ENCODE assay signal across 8 cellular contexts in genomic region chr19:3397266-3398022, GRCh38. TPM values are rescaled to one million over a fixed set of nuclear protein-coding genes. Genes with fewer than 3 reads are reported as not detected.
DNase-seq lines count a peak whose midpoint lies in the region; ATAC-seq and TF ChIP-seq lines count a peak whose summit lies in the region.

No MANE protein-coding gene starts in this region.

- peaks cover 0 to 27% (median 0%) of the 10 kb centered on the region in 4 donors for H3K4me1 ChIP-seq in Peyer's patch
- peaks cover 33% of the 10 kb centered on the region for H3K4me1 ChIP-seq in muscle layer of colon (ENCODE audit: insufficient read depth, low read length)
- H3K4me1 ChIP-seq in upper lobe of left lung: peaks cover 36 to 48% (median 44%) of the 10 kb centered on the region in 4 donors

- no peak for TF ChIP-seq CTCF in Peyer's patch (IDR thresholded peaks at IDR 0.05)
- TF ChIP-seq CTCF in upper lobe of left lung (IDR thresholded peaks at IDR 0.05): peak in 1 of 6 experiments; percentile 9

- H3K27ac ChIP-seq in Peyer's patch (peak overlapping the region; percentile 29 to 78 (median 61)), muscle layer of colon (ENCODE audit: low read depth, low read length) (peak overlapping the region; percentile 98), upper lobe of left lung (peak overlapping the region; percentile 72 to 97 (median 86))

- WGBS in upper lobe of left lung, 2 donors: 42 to 52% methylated on average over 9 to 17 of the region's 17 CpGs

- H3K9ac ChIP-seq in muscle layer of colon (ENCODE audit: low read length): peak overlapping the region; percentile 70

- ATAC-seq in esophagus mucosa (peak; percentile 18), upper lobe of left lung (ENCODE audit: low FRiP score in 2 of 2) (peak; percentile 62 to 65), GM21528 (IDR thresholded peaks at IDR 0.05; ENCODE audit: low FRiP score, unreplicated experiment) (no peak)

- no peaks in the 10 kb centered on the region for H3K36me3 ChIP-seq in Peyer's patch
- peaks cover 9% of the 10 kb centered on the region for H3K36me3 ChIP-seq in muscle layer of colon (ENCODE audit: insufficient read depth, low read length)
- H3K36me3 ChIP-seq in upper lobe of left lung: peaks cover 0 to 21% (median 0%) of the 10 kb centered on the region in 4 donors

- H3K9me3 ChIP-seq in Peyer's patch: no peaks in the 10 kb centered on the region
- H3K9me3 ChIP-seq in muscle layer of colon (ENCODE audit: low read length): no peaks in the 10 kb centered on the region
- no peaks in the 10 kb centered on the region for H3K9me3 ChIP-seq in upper lobe of left lung

- TF ChIP-seq POLR2A in Peyer's patch (IDR thresholded peaks at IDR 0.05): no peak
- TF ChIP-seq POLR2A in upper lobe of left lung (IDR thresholded peaks at IDR 0.05): no peak

- in situ Hi-C loops in ACHN (cut with HindIII; ENCODE audit: low pct_ligation_motif_present, low pct_unique_long_range_greater_than_20kb, low sequenced_read_pairs): no loop called here

- no peaks in the 10 kb centered on the region for H3K27me3 ChIP-seq in Peyer's patch
- no peaks in the 10 kb centered on the region for H3K27me3 ChIP-seq in muscle layer of colon (ENCODE audit: control insufficient read depth in 1 of 2, insufficient read depth in 2 of 2, low read length in 2 of 2)
- no peaks in the 10 kb centered on the region for H3K27me3 ChIP-seq in upper lobe of left lung

- TF ChIP-seq EP300 in upper lobe of left lung (IDR thresholded peaks at IDR 0.05): peak in 1 of 4 donors; percentile 10

- DNase-seq in Peyer's patch (no peak), upper lobe of left lung (peak; percentile 56 to 85), NCI-H510A (lab: John Stamatoyannopoulos, UW) (no peak), ACHN (no peak), iPS-NIHi7 (ENCODE audit: extremely low spot score) (no peak)

- H3K4me3 ChIP-seq in Peyer's patch (peak overlapping the region in 1 of 4 donors; percentile 9), muscle layer of colon (ENCODE audit: low read depth in 1 of 2, low read length in 2 of 2) (peak overlapping the region in 1 of 2 donors; percentile 69), upper lobe of left lung (peak overlapping the region in 2 of 4 donors; percentile 31 to 42)

RNA-seq across cellular contexts. Expression of gene NFIC, which starts 31.1 kb away (rescaled TPM):
- total RNA-seq in Peyer's patch (100 to 1,000 TPM in 1 of 4 donors, 10 to 100 TPM in 3; 34.7 to 191 (median 64.9) TPM), esophagus mucosa (68.2 TPM), upper lobe of left lung (100 to 1,000 TPM in 5 of 6 donors, 10 to 100 TPM in 1; 96.1 to 175 (median 154) TPM)

Comparison
In these comparisons a context has a peak if more than half of its experiments do, and no peak if none do; other contexts are left out.
1. DNase-seq: peak in upper lobe of left lung (2 of 2); none in Peyer's patch (0 of 3), NCI-H510A (single experiment), ACHN (single experiment) and iPS-NIHi7 (single experiment).
2. Peak in every context shown above with its lines, with median percentiles within 50 percentile points of each other: H3K27ac ChIP-seq.